In genomic region chr2:47167149-47167548, GRCh38 we compare ENCODE assay signal across 2 cellular contexts.
TF ChIP-seq lines count a peak whose summit lies in the region.

No MANE protein-coding gene starts in this region.

TF ChIP-seq in A549, 52 proteins besides CTCF, POLR2A, EP300 and RAD21:
- TF ChIP-seq RARB (CRISPR knock-in tag; IDR thresholded peaks at IDR 0.05) (no peak), JUNB (IDR thresholded peaks at IDR 0.05) (no peak), HMGXB4 (CRISPR knock-in tag; IDR thresholded peaks at IDR 0.05; ENCODE audit: borderline replicate concordance) (no peak), PHF8 (IDR thresholded peaks at IDR 0.05; ENCODE audit: borderline replicate concordance, low read depth) (no peak), HOXB5 (CRISPR knock-in tag; IDR thresholded peaks at IDR 0.05) (no peak), TFCP2L1 (CRISPR knock-in tag; IDR thresholded peaks at IDR 0.05) (no peak)

TF ChIP-seq in K562, 482 proteins besides CTCF, POLR2A, EP300 and RAD21:
- TF ChIP-seq ATF7 (IDR thresholded peaks at IDR 0.05): 0 out of 2 replicates have a peak, but pooled peaks have one; percentile 36
- no peak for TF ChIP-seq PCBP2 (IDR thresholded peaks at IDR 0.05; ENCODE audit: low read depth, low read length, poor library complexity, severe bottlenecking)
- 0 out of 2 replicates have a peak, but pooled peaks have one; percentile 33 for TF ChIP-seq ATF3 (IDR thresholded peaks at IDR 0.05)
- no peak for TF ChIP-seq ATF3 (CRISPR knock-in tag; conservative IDR thresholded peaks at IDR 0.05)
